Comparison of ENCODE assay signal across 19 cellular contexts in genomic region chr5:96978812-96979449, GRCh38. TPM values are rescaled to one million over a fixed set of nuclear protein-coding genes. Genes with fewer than 3 reads are reported as not detected.
DNase-seq lines count a peak whose midpoint lies in the region; ATAC-seq, FAIRE-seq and TF ChIP-seq lines count a peak whose summit lies in the region.
"Had no signal": no experiment of that assay in that cellular context is flagged by ENCODE, and none has a peak within 500 bp of the region (broad histone marks: within the 10 kb centered on the region; RNA-seq: fewer than 3 reads in every experiment).

No MANE protein-coding gene starts in this region.

- peaks cover 13% of the 10 kb centered on the region for H3K4me1 ChIP-seq in CD4-positive, CD25-positive, alpha-beta regulatory T cell (ENCODE audit: control insufficient read depth, insufficient read depth, low read length, poor library complexity, severe bottlenecking)
- H3K4me1 ChIP-seq in suprapubic skin (no peaks in the 10 kb centered on the region), pancreas (peaks cover 4 to 6% (median 5%) of the 10 kb centered on the region in 3 donors)

- no peaks in the 10 kb centered on the region for H3K27me3 Mint-ChIP-seq in CD4-positive, CD25-positive, alpha-beta regulatory T cell
- no peaks in the 10 kb centered on the region for H3K27me3 Mint-ChIP-seq in naive B cell

- no peak for TF ChIP-seq POLR2A in suprapubic skin (IDR thresholded peaks at IDR 0.05)

- no peak for DNase-seq in CD4-positive, CD25-positive, alpha-beta regulatory T cell
- DNase-seq in HT1080 (ENCODE audit: low read depth), result peak; percentile 77
- peak; percentile 18 for DNase-seq in brain microvascular endothelial cell
- no peak for DNase-seq in naive B cell
- no peak for DNase-seq in activated CD8-positive, alpha-beta memory T cell treated with anti-CD3 and anti-CD28 coated beads, Interleukin-2, amount 50 U/mL, for 4 hours
- no peak for DNase-seq in suprapubic skin (ENCODE audit: low spot score in 2 of 2)
- no peak for DNase-seq in amygdala (lab: John Stamatoyannopoulos, UW)
- no peak for DNase-seq in pancreas
- DNase-seq: activated CD4-positive, alpha-beta T cell treated with anti-CD3 and anti-CD28 coated beads, Interleukin-2, amount 50 U/mL, for 1 hour; COR-L47; hippocampal formation; Kasumi-1; NCI-H187 treated with DMSO at 0.1 percent for 48 hours; NCI-H526 treated with DMSO at 0.1 percent for 48 hours; sigmoid colon; stimulated activated naive CD4-positive, alpha-beta T cell treated with Interleukin-2 at 50 U/mL for 16 hours had no signal

- H3K4me3 ChIP-seq in CD4-positive, CD25-positive, alpha-beta regulatory T cell (ENCODE audit: low read depth, low read length), result no peak overlapping the region
- H3K4me3 ChIP-seq in brain microvascular endothelial cell (ENCODE audit: low read depth, low read length) (no peak overlapping the region), suprapubic skin (no peak overlapping the region), pancreas (no peak overlapping the region)
- H3K4me3 ChIP-seq: sigmoid colon, vagina had no signal

- intact Hi-C loops in pancreas (cut with DNase I), result no loop called here

- H3K27ac Mint-ChIP-seq in CD4-positive, CD25-positive, alpha-beta regulatory T cell, result peak overlapping the region in 2 of 3 donors; percentile 50 to 78
- peak overlapping the region in 5 of 6 donors; percentile 12 to 93 (median 62) for H3K27ac Mint-ChIP-seq in naive B cell

- 80% methylated on average over 5 of the region's 5 CpGs for WGBS in suprapubic skin
- WGBS in pancreas, 2 donors, result 98 to 99% methylated on average over 5 of the region's 5 CpGs

- in situ Hi-C loops in brain microvascular endothelial cell (cut with HindIII; ENCODE audit: low pct_ligation_motif_present, low sequenced_read_pairs), result no loop called here

- H3K27ac ChIP-seq in CD4-positive, CD25-positive, alpha-beta regulatory T cell (ENCODE audit: insufficient read depth, low read length, poor library complexity, severe bottlenecking), result no peak overlapping the region
- H3K27ac ChIP-seq in brain microvascular endothelial cell, result no peak overlapping the region
- H3K27ac ChIP-seq in suprapubic skin, result no peak overlapping the region
- no peak overlapping the region for H3K27ac ChIP-seq in pancreas
- H3K27ac ChIP-seq: HL-60, vagina had no signal

- peaks cover 28% of the 10 kb centered on the region for H3K36me3 ChIP-seq in CD4-positive, CD25-positive, alpha-beta regulatory T cell (ENCODE audit: control insufficient read depth, insufficient read depth, low read length)
- peaks cover 9% of the 10 kb centered on the region for H3K36me3 ChIP-seq in brain microvascular endothelial cell (replicated peaks)
- peaks cover 26% of the 10 kb centered on the region for H3K36me3 ChIP-seq in suprapubic skin
- H3K36me3 ChIP-seq in pancreas, result no peaks in the 10 kb centered on the region

- no peak for TF ChIP-seq EP300 in suprapubic skin (IDR thresholded peaks at IDR 0.05)

- no peaks in the 10 kb centered on the region for H3K9me3 ChIP-seq in CD4-positive, CD25-positive, alpha-beta regulatory T cell (ENCODE audit: control insufficient read depth in 2 of 2, low read length in 2 of 2)
- H3K9me3 ChIP-seq in suprapubic skin (no peaks in the 10 kb centered on the region), pancreas (no peaks in the 10 kb centered on the region)
- H3K9me3 ChIP-seq: sigmoid colon, vagina had no signal

- no peak overlapping the region for H3K4me3 Mint-ChIP-seq in CD4-positive, CD25-positive, alpha-beta regulatory T cell
- H3K4me3 Mint-ChIP-seq in naive B cell, result peak overlapping the region in 1 of 8 donors; percentile 55

- peaks cover 34 to 79% (median 57%) of the 10 kb centered on the region in 4 donors for H3K4me1 Mint-ChIP-seq in CD4-positive, CD25-positive, alpha-beta regulatory T cell
- H3K4me1 Mint-ChIP-seq in naive B cell, result peaks cover 26 to 50% (median 36%) of the 10 kb centered on the region in 3 donors

- H3K36me3 Mint-ChIP-seq in CD4-positive, CD25-positive, alpha-beta regulatory T cell, result peaks cover 22% of the 10 kb centered on the region
- peaks cover 13 to 14% of the 10 kb centered on the region in 2 donors for H3K36me3 Mint-ChIP-seq in naive B cell

- no peak for FAIRE-seq in pancreas (lab: Jason Lieb, UNC)
- FAIRE-seq: RCC 7860 had no signal

- H3K27me3 ChIP-seq in CD4-positive, CD25-positive, alpha-beta regulatory T cell (ENCODE audit: control insufficient read depth, insufficient read depth, low read length), result no peaks in the 10 kb centered on the region
- no peaks in the 10 kb centered on the region for H3K27me3 ChIP-seq in brain microvascular endothelial cell (replicated peaks)
- H3K27me3 ChIP-seq in suprapubic skin, result no peaks in the 10 kb centered on the region
- no peaks in the 10 kb centered on the region for H3K27me3 ChIP-seq in pancreas
- H3K27me3 ChIP-seq: sigmoid colon, vagina had no signal

- no peaks in the 10 kb centered on the region for H3K9me3 Mint-ChIP-seq in CD4-positive, CD25-positive, alpha-beta regulatory T cell
- H3K9me3 Mint-ChIP-seq in naive B cell, result no peaks in the 10 kb centered on the region

- ATAC-seq in CD4-positive, CD25-positive, alpha-beta regulatory T cell (ENCODE audit: low read depth in 2 of 2), result no peak
- ATAC-seq in naive B cell (ENCODE audit: low read depth in 2 of 2) (no peak), pancreas (no peak)

- TF ChIP-seq CTCF in brain microvascular endothelial cell (IDR thresholded peaks at IDR 0.05; ENCODE audit: low read depth, low read length, missing control alignments) (no peak), suprapubic skin (IDR thresholded peaks at IDR 0.05) (no peak), pancreas (IDR thresholded peaks at IDR 0.05) (no peak)

RNA-seq across cellular contexts. Expression of gene LNPEP, which starts 43.1 kb away (rescaled TPM):
- 95.7 TPM for total RNA-seq in CD4-positive, CD25-positive, alpha-beta regulatory T cell
- 10 to 100 TPM; 39.6 to 45.4 (median 42.6) TPM for polyA plus RNA-seq in CD4-positive, CD25-positive, alpha-beta regulatory T cell
- 16.2 and 16.4 TPM in 2 replicates for total RNA-seq in HT1080 (2014; rRNA removed; shearing (Covaris generic))
- polyA plus RNA-seq in HT1080 (2015; cell fraction: cytosol; rRNA removed), result 10.1 and 14.7 TPM in 2 replicates
- polyA plus RNA-seq in HT1080 (2015; cell fraction: nucleus; rRNA removed), result 44.7 and 47.2 TPM in 2 replicates
- polyA plus RNA-seq in naive B cell (ENCODE audit: low read depth in 6 of 6), result 10 to 100 TPM; 17.3 to 50.9 (median 44.3) TPM
- total RNA-seq in suprapubic skin, result 100 to 1,000 TPM in 1 of 4 donors, 10 to 100 TPM in 3; 43.7 to 107 (median 69.9) TPM
- 10 to 100 TPM in 3 of 6 donors, 1 to 10 TPM in 3; 9.1 to 20.0 (median 12.4) TPM for total RNA-seq in pancreas
- 1 to 10 TPM; 2.0 to 4.6 TPM for polyA plus RNA-seq in pancreas

Comparison
In these comparisons a context has a peak if more than half of its experiments do, and no peak if none do; other contexts are left out.
1. DNase-seq: peak in HT1080 (single experiment) and brain microvascular endothelial cell (single experiment); none in CD4-positive, CD25-positive, alpha-beta regulatory T cell (0 of 3), naive B cell (single experiment), activated CD8-positive, alpha-beta memory T cell treated with anti-CD3 and anti-CD28 coated beads, Interleukin-2, amount 50 U/mL, for 4 hours (single experiment), suprapubic skin (0 of 2), amygdala (0 of 56) and pancreas (0 of 6).